ENCODE assay signal across 1 cellular context in the genomic region with DNA sequence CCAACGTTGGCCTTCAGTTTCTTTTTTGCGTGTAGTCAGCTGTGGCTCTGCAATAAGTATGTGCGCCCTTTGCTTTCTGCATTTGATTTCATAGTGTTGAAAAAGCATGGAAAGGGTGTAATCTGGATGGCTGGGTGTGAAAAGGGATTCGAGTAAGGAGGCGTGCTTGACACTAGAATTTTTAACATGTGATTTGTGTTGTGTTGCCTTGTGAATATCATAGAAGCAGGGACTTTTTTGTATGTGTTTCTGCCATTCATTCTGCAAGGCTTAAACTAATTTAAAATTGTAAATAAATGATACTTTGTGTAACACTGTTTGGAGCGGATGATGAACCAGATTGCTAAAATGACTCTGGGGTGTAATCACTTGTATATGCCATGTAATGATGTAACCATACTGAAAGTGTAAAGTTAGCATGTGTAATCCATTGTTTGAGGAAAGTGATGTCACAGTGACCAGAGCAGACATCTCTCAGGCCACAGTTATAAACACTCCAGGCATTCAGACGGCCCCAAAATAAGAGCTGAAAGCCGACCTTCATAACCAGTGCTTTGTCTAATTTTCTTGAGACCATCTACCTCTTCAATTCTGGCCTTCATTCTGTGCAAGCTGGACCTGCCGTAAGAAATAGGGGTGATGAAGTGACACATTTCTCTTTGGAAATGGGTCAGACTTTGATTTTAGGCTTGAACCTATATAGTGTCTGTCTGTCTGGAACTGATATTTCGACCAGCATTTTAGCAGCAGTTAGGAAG.
TF ChIP-seq lines count a peak whose summit lies in the region.

No MANE protein-coding gene starts in this region.

TF ChIP-seq in K562, 482 proteins besides CTCF, POLR2A, EP300 and RAD21 (continued from another document and continues in another):
- TF ChIP-seq CEBPB (tag; IDR thresholded peaks at IDR 0.05) (peak; percentile 80), DPF2 (IDR thresholded peaks at IDR 0.05) (peak; percentile 37; the same call in 1 of the 2 replicates), KLF6 (CRISPR knock-in tag; IDR thresholded peaks at IDR 0.05; ENCODE audit: borderline replicate concordance) (peak; percentile 70; the same call in 1 of the 2 replicates), ETV1 (tag; conservative IDR thresholded peaks at IDR 0.05; ENCODE audit: low read depth) (0 out of 2 replicates have a peak, but pooled peaks have one; percentile 20), SMARCA4 (IDR thresholded peaks at IDR 0.05) (peak; percentile 11; the same call in 1 of the 2 replicates), RBM14 (IDR thresholded peaks at IDR 0.05; ENCODE audit: borderline replicate concordance, insufficient read depth, low read depth, low read length) (no peak), OTX1 (CRISPR knock-in tag; IDR thresholded peaks at IDR 0.05) (no peak), YY1 (IDR thresholded peaks at IDR 0.05; ENCODE audit: borderline replicate concordance in 1 of 3, control insufficient read depth in 1 of 3, extremely low read depth in 1 of 3, insufficient read depth in 3 of 3, insufficient read length in 1 of 3, insufficient replicate concordance in 2 of 3, low read depth in 1 of 3, low read length in 2 of 3) (no peak), CBX2 (IDR thresholded peaks at IDR 0.05; ENCODE audit: insufficient read depth, low read length, poor library complexity, severe bottlenecking) (no peak), POLR2B (IDR thresholded peaks at IDR 0.05; ENCODE audit: low read depth, partially characterized antibody) (peak; percentile 70), L3MBTL2 (IDR thresholded peaks at IDR 0.05) (peak; percentile 74), RBFOX2 (IDR thresholded peaks at IDR 0.05; ENCODE audit: low read depth, low read length) (peak; percentile 60), ARID1B (IDR thresholded peaks at IDR 0.05) (0 out of 2 replicates have a peak, but pooled peaks have one; percentile 25), MEF2A (IDR thresholded peaks at IDR 0.05; ENCODE audit: control insufficient read depth, low read depth, low read length) (peak; percentile 87), SOX6 (IDR thresholded peaks at IDR 0.05) (peak; percentile 96), POLR2H (tag; IDR thresholded peaks at IDR 0.05; ENCODE audit: low read depth) (peak; percentile 94), NBN (IDR thresholded peaks at IDR 0.05; ENCODE audit: low read depth) (0 out of 2 replicates have a peak, but pooled peaks have one; percentile 27), TSC22D4 (tag; IDR thresholded peaks at IDR 0.05) (no peak), TFAM (CRISPR knock-in tag; conservative IDR thresholded peaks at IDR 0.05) (no peak), NFRKB (IDR thresholded peaks at IDR 0.05; ENCODE audit: low read depth) (peak; percentile 97), ZSCAN29 (IDR thresholded peaks at IDR 0.05) (no peak), KLF13 (tag; IDR thresholded peaks at IDR 0.05; ENCODE audit: borderline replicate concordance, low read depth) (0 out of 2 replicates have a peak, but pooled peaks have one; percentile 25), YBX1 (IDR thresholded peaks at IDR 0.05) (no peak), TBL1XR1 (IDR thresholded peaks at IDR 0.05; ENCODE audit: low read length in 2 of 2) (no peak; a peak in 1 of 4 replicates), EP400 (IDR thresholded peaks at IDR 0.05) (peak; percentile 75), NONO (IDR thresholded peaks at IDR 0.05; ENCODE audit: low read depth in 2 of 2, low read length in 1 of 2) (0 out of 4 replicates have a peak, but pooled peaks of 1 of the 2 experiments have one; percentile 22), HDAC6 (IDR thresholded peaks at IDR 0.05; ENCODE audit: low read depth, low read length) (no peak), ZNF121 (CRISPR knock-in tag; conservative IDR thresholded peaks at IDR 0.05) (no peak), SP1 (CRISPR knock-in tag; IDR thresholded peaks at IDR 0.05) (no peak), RCOR1 (IDR thresholded peaks at IDR 0.05; ENCODE audit: borderline replicate concordance in 1 of 2, low read depth in 2 of 2, low read length in 2 of 2) (peak in 1 of 2 experiments; percentile 40; a peak in 1 of 4 replicates), ZNF778 (CRISPR knock-in tag; IDR thresholded peaks at IDR 0.05) (no peak), SMARCE1 (IDR thresholded peaks at IDR 0.05) (0 out of 2 replicates have a peak, but pooled peaks have one; percentile 8), TAF9B (IDR thresholded peaks at IDR 0.05; ENCODE audit: partially characterized antibody) (peak; percentile 33)
- TF ChIP-seq, protein P1, sequence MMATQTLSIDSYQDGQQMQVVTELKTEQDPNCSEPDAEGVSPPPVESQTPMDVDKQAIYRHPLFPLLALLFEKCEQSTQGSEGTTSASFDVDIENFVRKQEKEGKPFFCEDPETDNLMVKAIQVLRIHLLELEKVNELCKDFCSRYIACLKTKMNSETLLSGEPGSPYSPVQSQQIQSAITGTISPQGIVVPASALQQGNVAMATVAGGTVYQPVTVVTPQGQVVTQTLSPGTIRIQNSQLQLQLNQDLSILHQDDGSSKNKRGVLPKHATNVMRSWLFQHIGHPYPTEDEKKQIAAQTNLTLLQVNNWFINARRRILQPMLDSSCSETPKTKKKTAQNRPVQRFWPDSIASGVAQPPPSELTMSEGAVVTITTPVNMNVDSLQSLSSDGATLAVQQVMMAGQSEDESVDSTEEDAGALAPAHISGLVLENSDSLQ (IDR thresholded peaks at IDR 0.05): 0 out of 2 replicates have a peak, but pooled peaks have one; percentile 14
- TF ChIP-seq, protein P2, sequence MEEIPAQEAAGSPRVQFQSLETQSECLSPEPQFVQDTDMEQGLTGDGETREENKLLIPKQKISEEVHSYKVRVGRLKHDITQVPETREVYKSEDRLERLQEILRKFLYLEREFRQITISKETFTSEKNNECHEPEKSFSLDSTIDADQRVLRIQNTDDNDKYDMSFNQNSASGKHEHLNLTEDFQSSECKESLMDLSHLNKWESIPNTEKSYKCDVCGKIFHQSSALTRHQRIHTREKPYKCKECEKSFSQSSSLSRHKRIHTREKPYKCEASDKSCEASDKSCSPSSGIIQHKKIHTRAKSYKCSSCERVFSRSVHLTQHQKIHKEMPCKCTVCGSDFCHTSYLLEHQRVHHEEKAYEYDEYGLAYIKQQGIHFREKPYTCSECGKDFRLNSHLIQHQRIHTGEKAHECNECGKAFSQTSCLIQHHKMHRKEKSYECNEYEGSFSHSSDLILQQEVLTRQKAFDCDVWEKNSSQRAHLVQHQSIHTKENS (CRISPR knock-in tag; IDR thresholded peaks at IDR 0.05): peak; percentile 43; the same call in 1 of the 2 replicates
- TF ChIP-seq, protein P3, sequence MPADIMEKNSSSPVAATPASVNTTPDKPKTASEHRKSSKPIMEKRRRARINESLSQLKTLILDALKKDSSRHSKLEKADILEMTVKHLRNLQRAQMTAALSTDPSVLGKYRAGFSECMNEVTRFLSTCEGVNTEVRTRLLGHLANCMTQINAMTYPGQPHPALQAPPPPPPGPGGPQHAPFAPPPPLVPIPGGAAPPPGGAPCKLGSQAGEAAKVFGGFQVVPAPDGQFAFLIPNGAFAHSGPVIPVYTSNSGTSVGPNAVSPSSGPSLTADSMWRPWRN (IDR thresholded peaks at IDR 0.05; ENCODE audit: low read depth): peak; percentile 11; the same call in 1 of the 2 replicates
- TF ChIP-seq, protein P4, sequence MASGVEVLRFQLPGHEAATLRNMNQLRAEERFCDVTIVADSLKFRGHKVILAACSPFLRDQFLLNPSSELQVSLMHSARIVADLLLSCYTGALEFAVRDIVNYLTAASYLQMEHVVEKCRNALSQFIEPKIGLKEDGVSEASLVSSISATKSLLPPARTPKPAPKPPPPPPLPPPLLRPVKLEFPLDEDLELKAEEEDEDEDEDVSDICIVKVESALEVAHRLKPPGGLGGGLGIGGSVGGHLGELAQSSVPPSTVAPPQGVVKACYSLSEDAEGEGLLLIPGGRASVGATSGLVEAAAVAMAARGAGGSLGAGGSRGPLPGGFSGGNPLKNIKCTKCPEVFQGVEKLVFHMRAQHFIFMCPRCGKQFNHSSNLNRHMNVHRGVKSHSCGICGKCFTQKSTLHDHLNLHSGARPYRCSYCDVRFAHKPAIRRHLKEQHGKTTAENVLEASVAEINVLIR (CRISPR knock-in tag; IDR thresholded peaks at IDR 0.05): no peak
- TF ChIP-seq, protein P5, sequence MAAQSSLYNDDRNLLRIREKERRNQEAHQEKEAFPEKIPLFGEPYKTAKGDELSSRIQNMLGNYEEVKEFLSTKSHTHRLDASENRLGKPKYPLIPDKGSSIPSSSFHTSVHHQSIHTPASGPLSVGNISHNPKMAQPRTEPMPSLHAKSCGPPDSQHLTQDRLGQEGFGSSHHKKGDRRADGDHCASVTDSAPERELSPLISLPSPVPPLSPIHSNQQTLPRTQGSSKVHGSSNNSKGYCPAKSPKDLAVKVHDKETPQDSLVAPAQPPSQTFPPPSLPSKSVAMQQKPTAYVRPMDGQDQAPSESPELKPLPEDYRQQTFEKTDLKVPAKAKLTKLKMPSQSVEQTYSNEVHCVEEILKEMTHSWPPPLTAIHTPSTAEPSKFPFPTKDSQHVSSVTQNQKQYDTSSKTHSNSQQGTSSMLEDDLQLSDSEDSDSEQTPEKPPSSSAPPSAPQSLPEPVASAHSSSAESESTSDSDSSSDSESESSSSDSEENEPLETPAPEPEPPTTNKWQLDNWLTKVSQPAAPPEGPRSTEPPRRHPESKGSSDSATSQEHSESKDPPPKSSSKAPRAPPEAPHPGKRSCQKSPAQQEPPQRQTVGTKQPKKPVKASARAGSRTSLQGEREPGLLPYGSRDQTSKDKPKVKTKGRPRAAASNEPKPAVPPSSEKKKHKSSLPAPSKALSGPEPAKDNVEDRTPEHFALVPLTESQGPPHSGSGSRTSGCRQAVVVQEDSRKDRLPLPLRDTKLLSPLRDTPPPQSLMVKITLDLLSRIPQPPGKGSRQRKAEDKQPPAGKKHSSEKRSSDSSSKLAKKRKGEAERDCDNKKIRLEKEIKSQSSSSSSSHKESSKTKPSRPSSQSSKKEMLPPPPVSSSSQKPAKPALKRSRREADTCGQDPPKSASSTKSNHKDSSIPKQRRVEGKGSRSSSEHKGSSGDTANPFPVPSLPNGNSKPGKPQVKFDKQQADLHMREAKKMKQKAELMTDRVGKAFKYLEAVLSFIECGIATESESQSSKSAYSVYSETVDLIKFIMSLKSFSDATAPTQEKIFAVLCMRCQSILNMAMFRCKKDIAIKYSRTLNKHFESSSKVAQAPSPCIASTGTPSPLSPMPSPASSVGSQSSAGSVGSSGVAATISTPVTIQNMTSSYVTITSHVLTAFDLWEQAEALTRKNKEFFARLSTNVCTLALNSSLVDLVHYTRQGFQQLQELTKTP (IDR thresholded peaks at IDR 0.05; ENCODE audit: low read depth in 1 of 2, partially characterized antibody in 2 of 2): peak in 1 of 2 experiments; percentile 20
- TF ChIP-seq, protein P6, sequence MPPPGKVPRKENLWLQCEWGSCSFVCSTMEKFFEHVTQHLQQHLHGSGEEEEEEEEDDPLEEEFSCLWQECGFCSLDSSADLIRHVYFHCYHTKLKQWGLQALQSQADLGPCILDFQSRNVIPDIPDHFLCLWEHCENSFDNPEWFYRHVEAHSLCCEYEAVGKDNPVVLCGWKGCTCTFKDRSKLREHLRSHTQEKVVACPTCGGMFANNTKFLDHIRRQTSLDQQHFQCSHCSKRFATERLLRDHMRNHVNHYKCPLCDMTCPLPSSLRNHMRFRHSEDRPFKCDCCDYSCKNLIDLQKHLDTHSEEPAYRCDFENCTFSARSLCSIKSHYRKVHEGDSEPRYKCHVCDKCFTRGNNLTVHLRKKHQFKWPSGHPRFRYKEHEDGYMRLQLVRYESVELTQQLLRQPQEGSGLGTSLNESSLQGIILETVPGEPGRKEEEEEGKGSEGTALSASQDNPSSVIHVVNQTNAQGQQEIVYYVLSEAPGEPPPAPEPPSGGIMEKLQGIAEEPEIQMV (tag; conservative IDR thresholded peaks at IDR 0.05; ENCODE audit: low read depth): 0 out of 2 replicates have a peak, but pooled peaks have one; percentile 3
- TF ChIP-seq, protein P7, sequence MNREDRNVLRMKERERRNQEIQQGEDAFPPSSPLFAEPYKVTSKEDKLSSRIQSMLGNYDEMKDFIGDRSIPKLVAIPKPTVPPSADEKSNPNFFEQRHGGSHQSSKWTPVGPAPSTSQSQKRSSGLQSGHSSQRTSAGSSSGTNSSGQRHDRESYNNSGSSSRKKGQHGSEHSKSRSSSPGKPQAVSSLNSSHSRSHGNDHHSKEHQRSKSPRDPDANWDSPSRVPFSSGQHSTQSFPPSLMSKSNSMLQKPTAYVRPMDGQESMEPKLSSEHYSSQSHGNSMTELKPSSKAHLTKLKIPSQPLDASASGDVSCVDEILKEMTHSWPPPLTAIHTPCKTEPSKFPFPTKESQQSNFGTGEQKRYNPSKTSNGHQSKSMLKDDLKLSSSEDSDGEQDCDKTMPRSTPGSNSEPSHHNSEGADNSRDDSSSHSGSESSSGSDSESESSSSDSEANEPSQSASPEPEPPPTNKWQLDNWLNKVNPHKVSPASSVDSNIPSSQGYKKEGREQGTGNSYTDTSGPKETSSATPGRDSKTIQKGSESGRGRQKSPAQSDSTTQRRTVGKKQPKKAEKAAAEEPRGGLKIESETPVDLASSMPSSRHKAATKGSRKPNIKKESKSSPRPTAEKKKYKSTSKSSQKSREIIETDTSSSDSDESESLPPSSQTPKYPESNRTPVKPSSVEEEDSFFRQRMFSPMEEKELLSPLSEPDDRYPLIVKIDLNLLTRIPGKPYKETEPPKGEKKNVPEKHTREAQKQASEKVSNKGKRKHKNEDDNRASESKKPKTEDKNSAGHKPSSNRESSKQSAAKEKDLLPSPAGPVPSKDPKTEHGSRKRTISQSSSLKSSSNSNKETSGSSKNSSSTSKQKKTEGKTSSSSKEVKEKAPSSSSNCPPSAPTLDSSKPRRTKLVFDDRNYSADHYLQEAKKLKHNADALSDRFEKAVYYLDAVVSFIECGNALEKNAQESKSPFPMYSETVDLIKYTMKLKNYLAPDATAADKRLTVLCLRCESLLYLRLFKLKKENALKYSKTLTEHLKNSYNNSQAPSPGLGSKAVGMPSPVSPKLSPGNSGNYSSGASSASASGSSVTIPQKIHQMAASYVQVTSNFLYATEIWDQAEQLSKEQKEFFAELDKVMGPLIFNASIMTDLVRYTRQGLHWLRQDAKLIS (CRISPR knock-in tag; IDR thresholded peaks at IDR 0.05): 0 out of 2 replicates have a peak, but pooled peaks have one; percentile 18
- TF ChIP-seq, protein P8, sequence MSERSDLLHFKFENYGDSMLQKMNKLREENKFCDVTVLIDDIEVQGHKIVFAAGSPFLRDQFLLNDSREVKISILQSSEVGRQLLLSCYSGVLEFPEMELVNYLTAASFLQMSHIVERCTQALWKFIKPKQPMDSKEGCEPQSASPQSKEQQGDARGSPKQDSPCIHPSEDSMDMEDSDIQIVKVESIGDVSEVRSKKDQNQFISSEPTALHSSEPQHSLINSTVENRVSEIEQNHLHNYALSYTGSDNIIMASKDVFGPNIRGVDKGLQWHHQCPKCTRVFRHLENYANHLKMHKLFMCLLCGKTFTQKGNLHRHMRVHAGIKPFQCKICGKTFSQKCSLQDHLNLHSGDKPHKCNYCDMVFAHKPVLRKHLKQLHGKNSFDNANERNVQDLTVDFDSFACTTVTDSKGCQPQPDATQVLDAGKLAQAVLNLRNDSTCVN (CRISPR knock-in tag; IDR thresholded peaks at IDR 0.05): peak; percentile 6; the same call in 1 of the 2 replicates
- TF ChIP-seq, protein P9, sequence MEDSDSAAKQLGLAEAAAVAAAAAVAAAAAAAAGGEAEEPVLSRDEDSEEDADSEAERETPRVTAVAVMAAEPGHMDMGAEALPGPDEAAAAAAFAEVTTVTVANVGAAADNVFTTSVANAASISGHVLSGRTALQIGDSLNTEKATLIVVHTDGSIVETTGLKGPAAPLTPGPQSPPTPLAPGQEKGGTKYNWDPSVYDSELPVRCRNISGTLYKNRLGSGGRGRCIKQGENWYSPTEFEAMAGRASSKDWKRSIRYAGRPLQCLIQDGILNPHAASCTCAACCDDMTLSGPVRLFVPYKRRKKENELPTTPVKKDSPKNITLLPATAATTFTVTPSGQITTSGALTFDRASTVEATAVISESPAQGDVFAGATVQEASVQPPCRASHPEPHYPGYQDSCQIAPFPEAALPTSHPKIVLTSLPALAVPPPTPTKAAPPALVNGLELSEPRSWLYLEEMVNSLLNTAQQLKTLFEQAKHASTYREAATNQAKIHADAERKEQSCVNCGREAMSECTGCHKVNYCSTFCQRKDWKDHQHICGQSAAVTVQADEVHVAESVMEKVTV (CRISPR knock-in tag; IDR thresholded peaks at IDR 0.05): no peak
